12 cellular contexts compared by ENCODE assay signal in genomic region chr12:12835378-12836145, GRCh38. TPM values are rescaled to one million over a fixed set of nuclear protein-coding genes. Genes with fewer than 3 reads are reported as not detected.
A peak's percentile ranks its signal among the peaks of the same experiment; 100 is the strongest.
DNase-seq lines count a peak whose midpoint lies in the region; ATAC-seq and TF ChIP-seq lines count a peak whose summit lies in the region.
"Had no signal": no experiment of that assay in that cellular context is flagged by ENCODE, and none has a peak within 500 bp of the region (broad histone marks: within the 10 kb centered on the region; RNA-seq: fewer than 3 reads in every experiment).

No MANE protein-coding gene starts in this region.

- peaks cover 87% of the 10 kb centered on the region for H3K4me1 Mint-ChIP-seq in HFFc6 (ENCODE audit: low read depth)

- H3K4me3 ChIP-seq in stomach: no peak overlapping the region

- peak overlapping the region; percentile 91 for H3K27ac Mint-ChIP-seq in HFFc6
- H3K27ac Mint-ChIP-seq: activated naive CD8-positive, alpha-beta T cell treated with anti-CD3 and anti-CD28 coated beads for 36 hours had no signal

- H3K4me1 ChIP-seq in stomach: peaks cover 0 to 26% (median 5%) of the 10 kb centered on the region in 4 donors

- peaks cover 59% of the 10 kb centered on the region for H3K36me3 Mint-ChIP-seq in HFFc6 (ENCODE audit: low read depth)

- H3K27me3 ChIP-seq in stomach: no peaks in the 10 kb centered on the region

- H3K27ac ChIP-seq in stomach: peak overlapping the region in 3 of 5 donors; percentile 65 to 67 (median 65)

- WGBS in stomach, 5 donors: 63 to 84% (median 73%) methylated on average over 7 of the region's 7 CpGs

- no peak for TF ChIP-seq EP300 in stomach (IDR thresholded peaks at IDR 0.05)

- 0 out of 2 replicates have a peak overlapping the region, but pooled peaks have one; percentile 9 for H3K4me3 Mint-ChIP-seq in HFFc6
- H3K4me3 Mint-ChIP-seq: activated naive CD8-positive, alpha-beta T cell treated with anti-CD3 and anti-CD28 coated beads for 36 hours had no signal

- H3K9me3 Mint-ChIP-seq in HFFc6: no peaks in the 10 kb centered on the region
- H3K9me3 Mint-ChIP-seq: activated naive CD8-positive, alpha-beta T cell treated with anti-CD3 and anti-CD28 coated beads for 36 hours had no signal

- in situ Hi-C loops in GM13976 (cut with MboI; ENCODE audit: low sequenced_read_pairs, unreplicated experiment): no loop called here

- peaks cover 17 to 49% (median 36%) of the 10 kb centered on the region in 4 donors for H3K36me3 ChIP-seq in stomach

- TF ChIP-seq CTCF in HFFc6 (IDR thresholded peaks at IDR 0.05): no peak
- no peak for TF ChIP-seq CTCF in stomach (IDR thresholded peaks at IDR 0.05)
- no peak for TF ChIP-seq CTCF in GM13976 (IDR thresholded peaks at IDR 0.05; ENCODE audit: borderline replicate concordance, control extremely low read depth, extremely low read depth, insufficient read depth, missing control alignments)

- no peak for ATAC-seq in GM21723 (IDR thresholded peaks at IDR 0.05; ENCODE audit: unreplicated experiment)
- ATAC-seq: left cardiac atrium had no signal

- TF ChIP-seq POLR2A in stomach (IDR thresholded peaks at IDR 0.05): no peak

- intact Hi-C loops in stomach (cut with DNase I; ENCODE audit: low total_unique reads): no loop called here

- no peaks in the 10 kb centered on the region for H3K27me3 Mint-ChIP-seq in HFFc6 (ENCODE audit: insufficient read depth)
- H3K27me3 Mint-ChIP-seq: activated naive CD8-positive, alpha-beta T cell treated with anti-CD3 and anti-CD28 coated beads for 36 hours had no signal

- DNase-seq in HFFc6: peak; percentile 74
- peak; percentile 95 for DNase-seq in SW480 (ENCODE audit: low spot score)
- peak; percentile 82 for DNase-seq in islet precursor cell
- no peak for DNase-seq in stomach
- no peak for DNase-seq in GM13976 (ENCODE audit: low spot score)
- DNase-seq in COR-L47 (lab: John Stamatoyannopoulos, UW): no peak
- no peak for DNase-seq in activated CD4-positive, CD25-positive, alpha-beta regulatory T cell (lab: John Stamatoyannopoulos, UW)
- DNase-seq: activated CD4-positive, alpha-beta T cell treated with anti-CD3 and anti-CD28 coated beads for 1 hour; activated naive CD8-positive, alpha-beta T cell treated with anti-CD3 and anti-CD28 coated beads for 36 hours; left cardiac atrium; NCI-H187 had no signal

- no peaks in the 10 kb centered on the region for H3K9me3 ChIP-seq in stomach

RNA-seq across cellular contexts. Expression of gene DDX47, which starts 22.4 kb away (rescaled TPM):
- total RNA-seq in HFFc6 (2021; fragmentation: NEBNext Ultra II Directional; extraction: Animal tissue kit (Norgen Biotek cat#: 25700)): 10 to 100 TPM; 87.6 to 97.3 (median 94.2) TPM
- total RNA-seq in stomach: 100 to 1,000 TPM in 1 of 5 donors, 10 to 100 TPM in 3, 1 to 10 TPM in 1; 9.6 to 108 (median 21.4) TPM
- 10 to 100 TPM; 31.0 to 37.9 (median 32.6) TPM for polyA plus RNA-seq in stomach

RNA-seq across cellular contexts. Expression of gene APOLD1, which starts 50.1 kb away (rescaled TPM):
- 1 to 10 TPM; 5.0 to 8.6 (median 6.6) TPM for total RNA-seq in HFFc6 (2021; fragmentation: NEBNext Ultra II Directional; extraction: Animal tissue kit (Norgen Biotek cat#: 25700))
- total RNA-seq in stomach: 100 to 1,000 TPM in 1 of 5 donors, 10 to 100 TPM in 2, 1 to 10 TPM in 1, under 1 TPM in 1; 0.29 to 119 (median 21.0) TPM
- polyA plus RNA-seq in stomach: 1 to 10 TPM; 1.9 to 5.4 (median 4.4) TPM

RNA-seq across cellular contexts. Expression of gene GPRC5A, which starts 55.8 kb away (rescaled TPM):
- total RNA-seq in HFFc6 (2021; fragmentation: NEBNext Ultra II Directional; extraction: Animal tissue kit (Norgen Biotek cat#: 25700)): 100 to 1,000 TPM; 206 to 371 (median 280) TPM
- 100 to 1,000 TPM in 1 of 5 donors, 10 to 100 TPM in 2, 1 to 10 TPM in 1, under 1 TPM in 1; 0.58 to 112 (median 39.5) TPM for total RNA-seq in stomach
- polyA plus RNA-seq in stomach: 10 to 100 TPM in 1 of 3 donors, 1 to 10 TPM in 2; 4.0 to 89.1 (median 8.4) TPM

Comparison
In these comparisons a context has a peak if more than half of its experiments do, and no peak if none do; other contexts are left out.
1. DNase-seq: peak in HFFc6 (single experiment), SW480 (single experiment) and islet precursor cell (single experiment); none in stomach (single experiment), GM13976 (single experiment), COR-L47 (single experiment) and activated CD4-positive, CD25-positive, alpha-beta regulatory T cell (0 of 4).